In genomic region chr5:73620335-73620687, GRCh38 we compare ENCODE assay signal across 21 cellular contexts. TPM values are rescaled to one million over a fixed set of nuclear protein-coding genes. Genes with fewer than 3 reads are reported as not detected.
DNase-seq lines count a peak whose midpoint lies in the region; ATAC-seq, FAIRE-seq and TF ChIP-seq lines count a peak whose summit lies in the region.
"Had no signal": no experiment of that assay in that cellular context is flagged by ENCODE, and none has a peak within 500 bp of the region (broad histone marks: within the 10 kb centered on the region; RNA-seq: fewer than 3 reads in every experiment).

No MANE protein-coding gene starts in this region.

- H2AFZ ChIP-seq in IMR-90 (replicated peaks; ENCODE audit: low read length, poor library complexity): no peak overlapping the region
- H2AFZ ChIP-seq: GM23248 had no signal

- H3K4me3 Mint-ChIP-seq in glutamatergic neuron (ENCODE audit: unreplicated experiment): no peak overlapping the region
- no peak overlapping the region for H3K4me3 Mint-ChIP-seq in activated CD8-positive, alpha-beta memory T cell treated with anti-CD3 and anti-CD28 coated beads, Interleukin-2, amount 10 ng/mL, durations not matched to agents 7 days and 5 days
- H3K4me3 Mint-ChIP-seq: CD4-positive, alpha-beta T cell; IgD-negative memory B cell had no signal

- ATAC-seq in A549 (no peak), IMR-90 (ENCODE audit: low read depth) (no peak), GM21717 (IDR thresholded peaks at IDR 0.05; ENCODE audit: unreplicated experiment) (no peak)
- no peak for ATAC-seq in activated CD8-positive, alpha-beta memory T cell treated with anti-CD3 and anti-CD28 coated beads, Interleukin-2, amount 10 ng/mL, durations not matched to agents 7 days and 5 days

- H3K4me1 ChIP-seq in A549: peaks cover 43% of the 10 kb centered on the region
- peaks cover 1% of the 10 kb centered on the region; the same call in 1 of the 2 replicates for H3K4me1 ChIP-seq in IMR-90 (ENCODE audit: control insufficient read depth, insufficient read depth, low read length)
- H3K4me1 ChIP-seq: HAP-1 had no signal

- H3K56ac ChIP-seq in IMR-90 (ENCODE audit: extremely low read depth, insufficient read depth, low read length): no peak overlapping the region

- in situ Hi-C loops in IMR-90 (cut with MboI; ENCODE audit: low sequenced_read_pairs): no loop called here

- no peak overlapping the region for H3K4ac ChIP-seq in IMR-90 (ENCODE audit: low read depth, low read length)

- H4K20me1 ChIP-seq in IMR-90 (ENCODE audit: insufficient read depth, low read length): no peaks in the 10 kb centered on the region

- H3K4me2 ChIP-seq in A549 (no peak overlapping the region; the same call in 2 of the 3 replicates), IMR-90 (ENCODE audit: low read depth, low read length) (no peak overlapping the region)

- no peak for DNase-seq in A549 (ENCODE audit: low read depth in 1 of 2, low spot score in 1 of 2)
- no peak for DNase-seq in IMR-90
- peak; percentile 26 for DNase-seq in RPMI8226
- no peak for DNase-seq in glutamatergic neuron
- DNase-seq in hippocampal formation (lab: John Stamatoyannopoulos, UW): no peak
- no peak for DNase-seq in GM19240 (ENCODE audit: insufficient read length, low spot score)
- DNase-seq in activated CD8-positive, alpha-beta memory T cell treated with anti-CD3 and anti-CD28 coated beads, Interleukin-2, amount 10 ng/mL, durations not matched to agents 7 days and 5 days: no peak
- DNase-seq: AML-193; CD4-positive, alpha-beta T cell; DMS79; GDM1; GM23248; KG1 had no signal

- no peak for TF ChIP-seq RAD21 in A549 (conservative IDR thresholded peaks at IDR 0.05 in 1 of 2, IDR thresholded peaks at IDR 0.05 in 1 of 2)
- no peak for TF ChIP-seq RAD21 in IMR-90 (IDR thresholded peaks at IDR 0.05; ENCODE audit: low read length)

- dilution Hi-C loops in IMR-90 (cut with HindIII; ENCODE audit: low sequenced_read_pairs, unreplicated experiment): no loop called here

- BruUV-seq in IMR-90 (replicated peaks; lab: Mats Ljungman, UMichigan): no TSS peak

- H2BK20ac ChIP-seq in IMR-90 (ENCODE audit: low read depth, low read length): no peak overlapping the region

- H4K91ac ChIP-seq in IMR-90 (ENCODE audit: insufficient read depth, low read depth, low read length): no peak overlapping the region

- H4K5ac ChIP-seq in IMR-90 (ENCODE audit: low read depth, low read length): no peak overlapping the region

- H3K4me1 Mint-ChIP-seq in glutamatergic neuron (ENCODE audit: low read depth, unreplicated experiment): peaks cover 18% of the 10 kb centered on the region
- peaks cover 4% of the 10 kb centered on the region for H3K4me1 Mint-ChIP-seq in activated CD8-positive, alpha-beta memory T cell treated with anti-CD3 and anti-CD28 coated beads, Interleukin-2, amount 10 ng/mL, durations not matched to agents 7 days and 5 days

- no peak overlapping the region for H2BK120ac ChIP-seq in IMR-90 (ENCODE audit: low read depth, low read length)

- peak overlapping the region; percentile 13 for H3K27ac Mint-ChIP-seq in glutamatergic neuron (ENCODE audit: unreplicated experiment)
- H3K27ac Mint-ChIP-seq in activated CD8-positive, alpha-beta memory T cell treated with anti-CD3 and anti-CD28 coated beads, Interleukin-2, amount 10 ng/mL, durations not matched to agents 7 days and 5 days: no peak overlapping the region
- H3K27ac Mint-ChIP-seq: CD4-positive, alpha-beta T cell; IgD-negative memory B cell had no signal

- H3K4me3 ChIP-seq in A549: no peak overlapping the region
- H3K4me3 ChIP-seq in IMR-90 (ENCODE audit: insufficient read depth, low read depth, low read length): no peak overlapping the region
- H3K4me3 ChIP-seq: GM23248, HAP-1 had no signal

- POLR2A ChIA-PET in A549 (lab: Yijun Ruan, JAX) (no interaction called here), IMR-90 (lab: Charles Lee; ENCODE audit: unreplicated experiment) (no interaction called here)

- no peaks in the 10 kb centered on the region for H3K36me3 Mint-ChIP-seq in glutamatergic neuron (ENCODE audit: unreplicated experiment)
- no peaks in the 10 kb centered on the region for H3K36me3 Mint-ChIP-seq in activated CD8-positive, alpha-beta memory T cell treated with anti-CD3 and anti-CD28 coated beads, Interleukin-2, amount 10 ng/mL, durations not matched to agents 7 days and 5 days

- no peak overlapping the region for H3K23ac ChIP-seq in IMR-90 (ENCODE audit: low read depth, low read length)

- TF ChIP-seq CTCF in A549 (IDR thresholded peaks at IDR 0.05) (no peak), IMR-90 (conservative IDR thresholded peaks at IDR 0.05; ENCODE audit: low read depth, low read length) (no peak), glutamatergic neuron (IDR thresholded peaks at IDR 0.05; ENCODE audit: partially characterized antibody, unreplicated experiment) (no peak)

- H3K9me3 ChIP-seq in A549: no peaks in the 10 kb centered on the region
- H3K9me3 ChIP-seq in IMR-90 (ENCODE audit: control insufficient read depth, insufficient read depth, low read length): no peaks in the 10 kb centered on the region
- H3K9me3 ChIP-seq: HAP-1 had no signal

- CTCF ChIA-PET in A549 (lab: Yijun Ruan, JAX): interaction anchor here (0.7 to 2.5 kb wide), 5 partner anchors 13 to 173 kb away, joined by 3 to 10 read pairs (median 3); no protein-coding TSS in a partner anchor
- CTCF ChIA-PET in IMR-90 (lab: Yijun Ruan, JAX): no interaction called here
- CTCF ChIA-PET in activated CD8-positive, alpha-beta memory T cell treated with anti-CD3 and anti-CD28 coated beads, Interleukin-2, amount 10 ng/mL, durations not matched to agents 7 days and 5 days (lab: Charles Lee): no interaction called here

- H3K79me1 ChIP-seq in IMR-90 (ENCODE audit: low read depth in 1 of 2, low read length in 2 of 2): 0 out of 4 replicates have a peak, but pooled peaks cover 0 to 1% of the 10 kb centered on the region in 2 experiments

- no peak for FAIRE-seq in A549 (lab: Jason Lieb, UNC)
- FAIRE-seq: A204.1, GM12892, GM18507 had no signal

- intact Hi-C loops in IMR-90 (cut with micrococcal nuclease): no loop called here

- H3K9me1 ChIP-seq in IMR-90 (ENCODE audit: insufficient read depth, low read length): peaks cover 3% of the 10 kb centered on the region; the same call in 1 of the 2 replicates

- peaks cover 4% of the 10 kb centered on the region for H3K27me3 Mint-ChIP-seq in glutamatergic neuron (ENCODE audit: unreplicated experiment)
- peaks cover 38% of the 10 kb centered on the region for H3K27me3 Mint-ChIP-seq in activated CD8-positive, alpha-beta memory T cell treated with anti-CD3 and anti-CD28 coated beads, Interleukin-2, amount 10 ng/mL, durations not matched to agents 7 days and 5 days

- no peak overlapping the region for H3K9ac ChIP-seq in IMR-90 (ENCODE audit: low read depth, low read length)
- H3K9ac ChIP-seq: GM23248 had no signal

- H2AK9ac ChIP-seq in IMR-90 (replicated peaks; ENCODE audit: low read depth, low read length, poor library complexity): no peak overlapping the region

- no peak overlapping the region for H2BK5ac ChIP-seq in IMR-90 (ENCODE audit: low read depth, low read length, poor library complexity, severe bottlenecking)

- H3K27ac ChIP-seq in A549: no peak overlapping the region
- H3K27ac ChIP-seq in IMR-90 (ENCODE audit: insufficient read depth, low read length): no peak overlapping the region
- H3K27ac ChIP-seq: C4-2B, GM23248, HL-60 had no signal

- no peak overlapping the region for H2BK15ac ChIP-seq in IMR-90 (ENCODE audit: low read depth, low read length)

- WGBS in A549 (ENCODE audit: missing lambda C conversion rate): 91% methylated on average over 1 of the region's 1 CpG
- 56% methylated on average over 1 of the region's 1 CpG; no CpG with 5 or more reads in 1 of the 2 experiments for WGBS in IMR-90 (ENCODE audit: extremely low coverage in 2 of 2, insufficient read length in 1 of 2), 2 experiments

- TF ChIP-seq EP300 in A549 (IDR thresholded peaks at IDR 0.05): no peak

- no peaks in the 10 kb centered on the region for H3K36me3 ChIP-seq in IMR-90 (ENCODE audit: control insufficient read depth, insufficient read depth, low read length)
- H3K36me3 ChIP-seq: HAP-1 had no signal

- H3K18ac ChIP-seq in IMR-90 (ENCODE audit: low read depth, low read length): no peak overlapping the region

- no peak overlapping the region for H2AK5ac ChIP-seq in IMR-90 (ENCODE audit: low read depth, low read length)

- H3K9me3 Mint-ChIP-seq in glutamatergic neuron (ENCODE audit: unreplicated experiment): no peaks in the 10 kb centered on the region
- H3K9me3 Mint-ChIP-seq in activated CD8-positive, alpha-beta memory T cell treated with anti-CD3 and anti-CD28 coated beads, Interleukin-2, amount 10 ng/mL, durations not matched to agents 7 days and 5 days (ENCODE audit: low read depth): no peaks in the 10 kb centered on the region
- H3K9me3 Mint-ChIP-seq: CD4-positive, alpha-beta T cell; IgD-negative memory B cell had no signal

- no peaks in the 10 kb centered on the region for H3K27me3 ChIP-seq in IMR-90 (ENCODE audit: control insufficient read depth, insufficient read depth, low read length)

- no peak overlapping the region for H3K14ac ChIP-seq in IMR-90 (replicated peaks; ENCODE audit: low read depth, low read length)

- H4K8ac ChIP-seq in IMR-90 (ENCODE audit: low read depth in 2 of 2, low read length in 2 of 2): no peak overlapping the region

- TF ChIP-seq POLR2A in A549 (IDR thresholded peaks at IDR 0.05; ENCODE audit: low read length) (no peak), IMR-90 (IDR thresholded peaks at IDR 0.05; ENCODE audit: low read depth, low read length) (no peak)

RNA-seq across cellular contexts. Expression of gene ARHGEF28, which starts 5.7 kb away (rescaled TPM):
- polyA plus RNA-seq in A549 (2011; rRNA removed) (22.3 and 28.9 TPM in 2 replicates), A549 (2017; fragmentation: RNase III; extraction: RNeasy Plus Mini Kit Qiagen cat#74134 plus additional on column Dnase treatment) (14.8 to 17.6 TPM (median 17.0 TPM) in 3 replicates), IMR-90 (2012; rRNA removed) (3.6 TPM in 2 replicates)
- 4.2 and 5.0 TPM in 2 replicates for polyA plus RNA-seq in A549 (2012; cell fraction: cytosol; rRNA removed)
- 14.0 and 16.4 TPM in 2 replicates for polyA plus RNA-seq in A549 (2012; cell fraction: nucleus; rRNA removed)
- 86.4 and 88.2 TPM in 2 replicates for polyA minus RNA-seq in A549 (2011; rRNA and poly(A)+ RNA removed)
- total RNA-seq in IMR-90 (2012; rRNA removed) (13.9 and 16.0 TPM in 2 replicates), glutamatergic neuron (ENCODE audit: unreplicated experiment) (0.47 TPM)
- 1.3 and 1.6 TPM in 2 replicates for polyA plus RNA-seq in IMR-90 (2012; cell fraction: cytosol; rRNA removed)
- polyA plus RNA-seq in IMR-90 (2012; cell fraction: nucleus; rRNA removed; ENCODE audit: low replicate concordance): 9.9 and 15.0 TPM in 2 replicates
- total RNA-seq in activated CD8-positive, alpha-beta memory T cell treated with anti-CD3 and anti-CD28 coated beads, Interleukin-2, amount 10 ng/mL, durations not matched to agents 7 days and 5 days: not detected
- total RNA-seq: CD4-positive, alpha-beta T cell had no signal
- polyA plus RNA-seq: IgD-negative memory B cell had no signal

RNA-seq across cellular contexts. Expression of gene UTP15, which starts 54.8 kb away (rescaled TPM):
- 25.9 and 44.0 TPM in 2 replicates for polyA plus RNA-seq in A549 (2011; rRNA removed)
- polyA plus RNA-seq in A549 (2012; cell fraction: cytosol; rRNA removed): 7.1 and 7.8 TPM in 2 replicates
- polyA plus RNA-seq in A549 (2012; cell fraction: nucleus; rRNA removed): 21.9 and 33.6 TPM in 2 replicates
- 21.6 to 24.8 TPM (median 22.6 TPM) in 3 replicates for polyA plus RNA-seq in A549 (2017; fragmentation: RNase III; extraction: RNeasy Plus Mini Kit Qiagen cat#74134 plus additional on column Dnase treatment)
- polyA minus RNA-seq in A549 (2011; rRNA and poly(A)+ RNA removed): 33.7 and 37.3 TPM in 2 replicates
- total RNA-seq in IMR-90 (2012; rRNA removed): 28.0 and 31.1 TPM in 2 replicates
- 10.9 and 11.4 TPM in 2 replicates for polyA plus RNA-seq in IMR-90 (2012; rRNA removed)
- 1.5 and 3.1 TPM in 2 replicates for polyA plus RNA-seq in IMR-90 (2012; cell fraction: cytosol; rRNA removed)
- polyA plus RNA-seq in IMR-90 (2012; cell fraction: nucleus; rRNA removed; ENCODE audit: low replicate concordance): 19.0 and 31.7 TPM in 2 replicates
- total RNA-seq in glutamatergic neuron (ENCODE audit: unreplicated experiment): 19.4 TPM
- 10 to 100 TPM; 22.3 to 25.9 TPM for total RNA-seq in activated CD8-positive, alpha-beta memory T cell treated with anti-CD3 and anti-CD28 coated beads, Interleukin-2, amount 10 ng/mL, durations not matched to agents 7 days and 5 days

RNA-seq across cellular contexts. Expression of gene ANKRA2, which starts 54.9 kb away (rescaled TPM):
- polyA plus RNA-seq in A549 (2011; rRNA removed) (26.8 and 38.3 TPM in 2 replicates), A549 (2017; fragmentation: RNase III; extraction: RNeasy Plus Mini Kit Qiagen cat#74134 plus additional on column Dnase treatment) (10.7 to 13.2 TPM (median 12.5 TPM) in 3 replicates), IMR-90 (2012; rRNA removed) (11.7 and 12.5 TPM in 2 replicates)
- polyA plus RNA-seq in A549 (2012; cell fraction: cytosol; rRNA removed): 5.1 and 5.5 TPM in 2 replicates
- 3.3 TPM in 2 replicates for polyA plus RNA-seq in A549 (2012; cell fraction: nucleus; rRNA removed)
- polyA minus RNA-seq in A549 (2011; rRNA and poly(A)+ RNA removed): 5.1 and 8.0 TPM in 2 replicates
- total RNA-seq in IMR-90 (2012; rRNA removed) (10.8 and 11.7 TPM in 2 replicates), glutamatergic neuron (ENCODE audit: unreplicated experiment) (18.8 TPM)
- polyA plus RNA-seq in IMR-90 (2012; cell fraction: cytosol; rRNA removed): 5.8 and 5.9 TPM in 2 replicates
- 9.0 and 29.1 TPM in 2 replicates for polyA plus RNA-seq in IMR-90 (2012; cell fraction: nucleus; rRNA removed; ENCODE audit: low replicate concordance)
- total RNA-seq in activated CD8-positive, alpha-beta memory T cell treated with anti-CD3 and anti-CD28 coated beads, Interleukin-2, amount 10 ng/mL, durations not matched to agents 7 days and 5 days: 10 to 100 TPM; 20.7 to 21.6 TPM

Comparison
In these comparisons a context has a peak if more than half of its experiments do, and no peak if none do; other contexts are left out.
1. RNA of gene ARHGEF28, which starts 5.7 kb away (total RNA-seq): 13.9 to 16.0 TPM in IMR-90; 0.47 TPM in glutamatergic neuron (single experiment) and not detected in activated CD8-positive, alpha-beta memory T cell treated with anti-CD3 and anti-CD28 coated beads, Interleukin-2, amount 10 ng/mL, durations not matched to agents 7 days and 5 days; every median in the first group is over 10 times any median in the second.